ENCODE assay signal across 1 cellular context in genomic region chr15:56533741-56534416, GRCh38.
TF ChIP-seq lines count a peak whose summit lies in the region.

No MANE protein-coding gene starts in this region.

TF ChIP-seq in neural cell, 6 proteins besides CTCF, POLR2A, EP300 and RAD21:
- TF ChIP-seq EZH2 (IDR thresholded peaks at IDR 0.05; ENCODE audit: borderline replicate concordance, insufficient read depth, low read length, poor library complexity, severe bottlenecking) (no peak), POLR2AphosphoS5 (IDR thresholded peaks at IDR 0.05) (no peak), SMC3 (conservative IDR thresholded peaks at IDR 0.05; ENCODE audit: poor library complexity) (no peak)
